In the genomic region with DNA sequence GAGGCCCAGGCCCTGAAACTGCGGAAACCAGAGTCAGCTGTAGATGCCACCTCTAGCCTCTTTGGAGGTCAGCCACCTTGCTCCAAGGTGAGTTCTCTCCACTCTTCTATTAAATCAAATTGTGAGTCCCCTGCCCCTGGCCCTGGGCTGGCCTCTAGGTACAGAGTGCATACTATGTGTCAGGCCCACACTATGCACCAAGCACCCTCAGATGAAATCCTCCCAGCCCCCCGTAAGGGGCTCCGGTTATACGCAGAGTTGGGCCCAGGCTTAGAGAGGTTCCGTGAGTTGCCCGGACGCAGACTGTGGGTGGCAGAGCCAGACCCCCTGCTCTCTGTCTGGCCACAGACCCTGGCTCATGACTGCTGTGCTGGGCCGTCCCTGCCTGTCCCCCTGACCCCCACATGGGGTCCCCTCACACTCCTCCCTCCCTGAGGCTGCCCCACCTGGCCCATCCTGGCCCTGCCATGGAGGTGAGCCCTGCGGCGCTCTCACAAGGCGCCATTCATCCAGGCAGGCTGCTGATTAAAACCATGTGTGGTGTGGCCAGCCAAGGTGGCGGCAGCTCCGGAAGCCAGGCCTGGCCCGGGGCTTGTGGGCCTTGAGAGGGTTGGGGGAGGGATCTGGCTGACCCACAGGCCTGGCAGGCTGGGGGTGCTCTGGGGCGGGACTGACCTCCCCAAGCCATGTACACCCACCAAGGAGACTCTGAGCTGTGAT, we compare ENCODE assay signal across 1 cellular context.
TF ChIP-seq lines count a peak whose summit lies in the region.

No MANE protein-coding gene starts in this region.

TF ChIP-seq in WTC11, 78 proteins besides CTCF, POLR2A, EP300 and RAD21 (continued from another document):
- TF ChIP-seq, protein P1, sequence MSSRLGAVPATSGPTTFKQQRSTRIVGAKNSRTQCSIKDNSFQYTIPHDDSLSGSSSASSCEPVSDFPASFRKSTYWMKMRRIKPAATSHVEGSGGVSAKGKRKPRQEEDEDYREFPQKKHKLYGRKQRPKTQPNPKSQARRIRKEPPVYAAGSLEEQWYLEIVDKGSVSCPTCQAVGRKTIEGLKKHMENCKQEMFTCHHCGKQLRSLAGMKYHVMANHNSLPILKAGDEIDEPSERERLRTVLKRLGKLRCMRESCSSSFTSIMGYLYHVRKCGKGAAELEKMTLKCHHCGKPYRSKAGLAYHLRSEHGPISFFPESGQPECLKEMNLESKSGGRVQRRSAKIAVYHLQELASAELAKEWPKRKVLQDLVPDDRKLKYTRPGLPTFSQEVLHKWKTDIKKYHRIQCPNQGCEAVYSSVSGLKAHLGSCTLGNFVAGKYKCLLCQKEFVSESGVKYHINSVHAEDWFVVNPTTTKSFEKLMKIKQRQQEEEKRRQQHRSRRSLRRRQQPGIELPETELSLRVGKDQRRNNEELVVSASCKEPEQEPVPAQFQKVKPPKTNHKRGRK (CRISPR knock-in tag; IDR thresholded peaks at IDR 0.05; ENCODE audit: borderline replicate concordance), result no peak
- TF ChIP-seq RELA (CRISPR knock-in tag; IDR thresholded peaks at IDR 0.05; ENCODE audit: borderline replicate concordance), result no peak
- TF ChIP-seq, protein P2, sequence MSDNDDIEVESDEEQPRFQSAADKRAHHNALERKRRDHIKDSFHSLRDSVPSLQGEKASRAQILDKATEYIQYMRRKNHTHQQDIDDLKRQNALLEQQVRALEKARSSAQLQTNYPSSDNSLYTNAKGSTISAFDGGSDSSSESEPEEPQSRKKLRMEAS (CRISPR knock-in tag; IDR thresholded peaks at IDR 0.05), result no peak
- TF ChIP-seq ZNF423 (CRISPR knock-in tag; IDR thresholded peaks at IDR 0.05), result no peak
- TF ChIP-seq NFYB (CRISPR knock-in tag; conservative IDR thresholded peaks at IDR 0.05; ENCODE audit: low read depth), result no peak
- TF ChIP-seq ZNF671 (CRISPR knock-in tag; IDR thresholded peaks at IDR 0.05), result no peak
- TF ChIP-seq, protein P3, sequence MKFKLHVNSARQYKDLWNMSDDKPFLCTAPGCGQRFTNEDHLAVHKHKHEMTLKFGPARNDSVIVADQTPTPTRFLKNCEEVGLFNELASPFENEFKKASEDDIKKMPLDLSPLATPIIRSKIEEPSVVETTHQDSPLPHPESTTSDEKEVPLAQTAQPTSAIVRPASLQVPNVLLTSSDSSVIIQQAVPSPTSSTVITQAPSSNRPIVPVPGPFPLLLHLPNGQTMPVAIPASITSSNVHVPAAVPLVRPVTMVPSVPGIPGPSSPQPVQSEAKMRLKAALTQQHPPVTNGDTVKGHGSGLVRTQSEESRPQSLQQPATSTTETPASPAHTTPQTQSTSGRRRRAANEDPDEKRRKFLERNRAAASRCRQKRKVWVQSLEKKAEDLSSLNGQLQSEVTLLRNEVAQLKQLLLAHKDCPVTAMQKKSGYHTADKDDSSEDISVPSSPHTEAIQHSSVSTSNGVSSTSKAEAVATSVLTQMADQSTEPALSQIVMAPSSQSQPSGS (CRISPR knock-in tag; IDR thresholded peaks at IDR 0.05; ENCODE audit: borderline replicate concordance, low read depth), result no peak
- no peak for TF ChIP-seq TP53 (CRISPR knock-in tag; IDR thresholded peaks at IDR 0.05)
- TF ChIP-seq ZNF416 (CRISPR knock-in tag; IDR thresholded peaks at IDR 0.05), result no peak
- TF ChIP-seq, protein P4, sequence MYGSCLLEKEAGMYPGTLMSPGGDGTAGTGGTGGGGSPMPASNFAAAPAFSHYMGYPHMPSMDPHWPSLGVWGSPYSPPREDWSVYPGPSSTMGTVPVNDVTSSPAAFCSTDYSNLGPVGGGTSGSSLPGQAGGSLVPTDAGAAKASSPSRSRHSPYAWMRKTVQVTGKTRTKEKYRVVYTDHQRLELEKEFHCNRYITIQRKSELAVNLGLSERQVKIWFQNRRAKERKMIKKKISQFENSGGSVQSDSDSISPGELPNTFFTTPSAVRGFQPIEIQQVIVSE (CRISPR knock-in tag; IDR thresholded peaks at IDR 0.05; ENCODE audit: borderline replicate concordance), result no peak
